Comparison of ENCODE assay signal across 14 cellular contexts in the genomic region with DNA sequence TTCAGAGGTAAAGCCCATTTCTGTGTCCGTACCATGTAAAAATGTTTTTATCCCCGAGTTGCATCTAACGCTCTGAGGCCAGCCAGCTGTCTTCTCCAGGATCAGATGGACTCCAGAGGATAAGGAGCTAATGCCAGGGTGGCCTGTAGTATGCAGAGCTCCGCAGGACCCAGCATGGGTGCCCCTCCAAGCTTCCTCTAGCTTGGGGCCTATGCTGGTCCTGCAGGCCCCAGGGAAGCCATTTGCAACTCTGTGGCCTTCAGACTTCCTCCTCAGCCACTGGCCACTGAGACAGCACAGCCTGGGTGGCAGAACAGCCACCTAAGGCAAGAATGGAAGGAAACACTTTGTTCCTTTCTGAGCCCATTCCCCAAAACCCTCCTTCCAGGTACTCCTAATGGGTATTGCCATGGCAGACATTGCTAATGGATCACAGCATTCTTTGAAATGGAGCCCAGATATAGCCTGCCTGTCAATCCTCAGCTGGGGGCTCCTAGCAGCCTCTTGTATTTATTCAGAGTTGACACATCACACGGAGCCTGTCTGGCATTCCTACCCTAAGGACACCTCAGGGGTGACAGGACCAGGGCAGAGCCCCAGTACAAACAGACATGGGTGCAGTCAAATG. TPM values are rescaled to one million over a fixed set of nuclear protein-coding genes. Genes with fewer than 3 reads are reported as not detected.
A peak's percentile ranks its signal among the peaks of the same experiment; 100 is the strongest.
DNase-seq lines count a peak whose midpoint lies in the region; ATAC-seq and TF ChIP-seq lines count a peak whose summit lies in the region.
"Had no signal": no experiment of that assay in that cellular context is flagged by ENCODE, and none has a peak within 500 bp of the region (broad histone marks: within the 10 kb centered on the region; RNA-seq: fewer than 3 reads in every experiment).

No MANE protein-coding gene starts in this region.

- TF ChIP-seq CTCF in GM23338 (conservative IDR thresholded peaks at IDR 0.05; ENCODE audit: low read depth in 2 of 2) (no peak), esophagus squamous epithelium (IDR thresholded peaks at IDR 0.05) (no peak)

- H3K27ac Mint-ChIP-seq in CD4-positive, CD25-positive, alpha-beta regulatory T cell, result peak overlapping the region; percentile 52 to 94 (median 84)
- H3K27ac Mint-ChIP-seq in GM23338, result 0 out of 2 replicates have a peak overlapping the region, but pooled peaks have one; percentile 84
- peak overlapping the region; percentile 60 for H3K27ac Mint-ChIP-seq in activated naive CD8-positive, alpha-beta T cell treated with anti-CD3 and anti-CD28 coated beads for 36 hours
- peak overlapping the region; percentile 58 to 100 (median 88) for H3K27ac Mint-ChIP-seq in naive thymus-derived CD4-positive, alpha-beta T cell

- no peaks in the 10 kb centered on the region for H3K9me2 ChIP-seq in GM23338 (ENCODE audit: insufficient read depth)

- peaks cover 20% of the 10 kb centered on the region for H3K36me3 Mint-ChIP-seq in CD4-positive, CD25-positive, alpha-beta regulatory T cell
- no peaks in the 10 kb centered on the region for H3K36me3 Mint-ChIP-seq in GM23338 (ENCODE audit: low read depth)
- H3K36me3 Mint-ChIP-seq in activated naive CD8-positive, alpha-beta T cell treated with anti-CD3 and anti-CD28 coated beads for 36 hours, result peaks cover 10% of the 10 kb centered on the region
- peaks cover 4 to 19% (median 12%) of the 10 kb centered on the region in 5 donors for H3K36me3 Mint-ChIP-seq in naive thymus-derived CD4-positive, alpha-beta T cell

- H3K36me3 ChIP-seq in CD4-positive, CD25-positive, alpha-beta regulatory T cell (ENCODE audit: control insufficient read depth, insufficient read depth, low read length), result peaks cover 5% of the 10 kb centered on the region
- H3K36me3 ChIP-seq in GM23338 (ENCODE audit: insufficient read depth) (no peaks in the 10 kb centered on the region), MG63 (no peaks in the 10 kb centered on the region), esophagus squamous epithelium (no peaks in the 10 kb centered on the region)
- peaks cover 0 to 27% (median under 1%) of the 10 kb centered on the region in 3 experiments for H3K36me3 ChIP-seq in naive thymus-derived CD4-positive, alpha-beta T cell (ENCODE audit: control insufficient read depth in 2 of 3, insufficient read depth in 3 of 3, low read length in 3 of 3)
- H3K36me3 ChIP-seq: BE2C, HAP-1, tibial nerve had no signal

- no peak overlapping the region for H3K4me3 ChIP-seq in CD4-positive, CD25-positive, alpha-beta regulatory T cell (ENCODE audit: low read depth, low read length)
- H3K4me3 ChIP-seq in GM23338, result no peak overlapping the region
- H3K4me3 ChIP-seq in naive thymus-derived CD4-positive, alpha-beta T cell (ENCODE audit: low read length), result no peak overlapping the region
- H3K4me3 ChIP-seq in MG63, result no peak overlapping the region
- H3K4me3 ChIP-seq in esophagus squamous epithelium, result no peak overlapping the region
- H3K4me3 ChIP-seq: dorsolateral prefrontal cortex, HAP-1, psoas muscle, tibial nerve had no signal

- H3K9me3 Mint-ChIP-seq in CD4-positive, CD25-positive, alpha-beta regulatory T cell, result peaks cover 0 to 2% (median 0%) of the 10 kb centered on the region in 7 donors
- H3K9me3 Mint-ChIP-seq in GM23338, result no peaks in the 10 kb centered on the region
- H3K9me3 Mint-ChIP-seq in activated naive CD8-positive, alpha-beta T cell treated with anti-CD3 and anti-CD28 coated beads for 36 hours, result peaks cover 1% of the 10 kb centered on the region
- H3K9me3 Mint-ChIP-seq in naive thymus-derived CD4-positive, alpha-beta T cell, result peaks cover 0 to 2% (median 0%) of the 10 kb centered on the region in 11 donors

- DNase-seq in CD4-positive, CD25-positive, alpha-beta regulatory T cell, result no peak
- DNase-seq in GM23338 (ENCODE audit: low spot score) (no peak), MG63 (no peak), esophagus squamous epithelium (lab: John Stamatoyannopoulos, UW) (no peak)
- DNase-seq in activated naive CD8-positive, alpha-beta T cell treated with anti-CD3 and anti-CD28 coated beads for 36 hours, result no peak
- no peak for DNase-seq in naive thymus-derived CD4-positive, alpha-beta T cell
- no peak for DNase-seq in stimulated activated CD4-positive, alpha-beta T cell treated with anti-CD3 and anti-CD28 coated beads, Interleukin-2, amount 100 ng/mL, for 48 hours
- DNase-seq: NCI-H1436 had no signal

- 80 to 93% methylated on average over 4 to 5 of the region's 5 CpGs for WGBS in esophagus squamous epithelium, 2 donors

- H3K79me2 ChIP-seq in GM23338 (replicated peaks; ENCODE audit: insufficient read depth), result no peaks in the 10 kb centered on the region

- peaks cover 2% of the 10 kb centered on the region; the same call in 1 of the 2 replicates for H3F3A ChIP-seq in GM23338 (replicated peaks; ENCODE audit: low read depth)

- peaks cover 13 to 60% (median 39%) of the 10 kb centered on the region in 4 donors for H3K4me1 Mint-ChIP-seq in CD4-positive, CD25-positive, alpha-beta regulatory T cell
- H3K4me1 Mint-ChIP-seq in GM23338, result peaks cover 40% of the 10 kb centered on the region
- peaks cover 47% of the 10 kb centered on the region for H3K4me1 Mint-ChIP-seq in activated naive CD8-positive, alpha-beta T cell treated with anti-CD3 and anti-CD28 coated beads for 36 hours
- peaks cover 40 to 66% (median 47%) of the 10 kb centered on the region in 7 donors for H3K4me1 Mint-ChIP-seq in naive thymus-derived CD4-positive, alpha-beta T cell

- no peaks in the 10 kb centered on the region for H3K9me3 ChIP-seq in CD4-positive, CD25-positive, alpha-beta regulatory T cell (ENCODE audit: control insufficient read depth in 2 of 2, low read length in 2 of 2)
- H3K9me3 ChIP-seq in naive thymus-derived CD4-positive, alpha-beta T cell (ENCODE audit: control insufficient read depth in 2 of 3, low read length in 3 of 3), result no peaks in the 10 kb centered on the region
- H3K9me3 ChIP-seq in MG63 (no peaks in the 10 kb centered on the region), esophagus squamous epithelium (no peaks in the 10 kb centered on the region)
- H3K9me3 ChIP-seq: BE2C, HAP-1, psoas muscle, tibial nerve had no signal

- intact Hi-C loops in naive thymus-derived CD4-positive, alpha-beta T cell (cut with micrococcal nuclease), result loop anchor here (1.0 to 10.0 kb wide), 5 partner anchors 42 to 863 kb away; partner anchors contain the start of genes CECR2 (in 1 of the 2), HDHD5 (in 1 of the 2) and PEX26 (in 1 of the 2)
- intact Hi-C loops in esophagus squamous epithelium (cut with DNase I), result no loop called here

- H3K27me3 ChIP-seq in CD4-positive, CD25-positive, alpha-beta regulatory T cell (ENCODE audit: control insufficient read depth, insufficient read depth, low read length), result no peaks in the 10 kb centered on the region
- no peaks in the 10 kb centered on the region for H3K27me3 ChIP-seq in GM23338 (ENCODE audit: insufficient read depth)
- no peaks in the 10 kb centered on the region for H3K27me3 ChIP-seq in naive thymus-derived CD4-positive, alpha-beta T cell (ENCODE audit: control insufficient read depth in 2 of 2, insufficient read depth in 2 of 2, low read length in 2 of 2)
- H3K27me3 ChIP-seq in MG63, result no peaks in the 10 kb centered on the region
- H3K27me3 ChIP-seq in esophagus squamous epithelium, result no peaks in the 10 kb centered on the region
- H3K27me3 ChIP-seq: BE2C, tibial nerve had no signal

- peaks cover 2% of the 10 kb centered on the region for H3K27me3 Mint-ChIP-seq in CD4-positive, CD25-positive, alpha-beta regulatory T cell
- peaks cover 6% of the 10 kb centered on the region for H3K27me3 Mint-ChIP-seq in GM23338 (ENCODE audit: insufficient read depth, low read depth, poor library complexity)
- H3K27me3 Mint-ChIP-seq in activated naive CD8-positive, alpha-beta T cell treated with anti-CD3 and anti-CD28 coated beads for 36 hours, result no peaks in the 10 kb centered on the region
- no peaks in the 10 kb centered on the region for H3K27me3 Mint-ChIP-seq in naive thymus-derived CD4-positive, alpha-beta T cell

- no peak overlapping the region for H3K4me2 ChIP-seq in GM23338

- no peak overlapping the region for H3K27ac ChIP-seq in CD4-positive, CD25-positive, alpha-beta regulatory T cell (ENCODE audit: insufficient read depth, low read length, poor library complexity, severe bottlenecking)
- H3K27ac ChIP-seq in GM23338 (ENCODE audit: low read depth), result no peak overlapping the region
- peak overlapping the region; percentile 44 for H3K27ac ChIP-seq in naive thymus-derived CD4-positive, alpha-beta T cell (ENCODE audit: low read depth, low read length)
- H3K27ac ChIP-seq in esophagus squamous epithelium, result no peak overlapping the region
- H3K27ac ChIP-seq: dorsolateral prefrontal cortex, psoas muscle, RWPE1, tibial nerve had no signal

- peak overlapping the region; percentile 78; the same call in 1 of the 2 replicates for H2AFZ ChIP-seq in GM23338

- CTCF ChIA-PET in naive thymus-derived CD4-positive, alpha-beta T cell (lab: Charles Lee), result interaction anchor here (0.7 to 1.0 kb wide), 3 partner anchors 23 to 283 kb away, joined by 3 read pairs; no protein-coding TSS in a partner anchor

- ATAC-seq in CD4-positive, CD25-positive, alpha-beta regulatory T cell (ENCODE audit: low read depth in 2 of 2), result no peak
- ATAC-seq in GM23338, result 0 out of 3 replicates have a peak, but pooled peaks have one; percentile 18
- ATAC-seq in naive thymus-derived CD4-positive, alpha-beta T cell, result no peak

- POLR2A ChIA-PET in naive thymus-derived CD4-positive, alpha-beta T cell (lab: Charles Lee), result interaction anchor here (0.5 to 1.6 kb wide), 2 partner anchors 47 to 98 kb away, joined by 4 read pairs; no protein-coding TSS in a partner anchor

- TF ChIP-seq POLR2A in esophagus squamous epithelium (IDR thresholded peaks at IDR 0.05), result no peak

- peaks cover 39% of the 10 kb centered on the region for H3K4me1 ChIP-seq in CD4-positive, CD25-positive, alpha-beta regulatory T cell (ENCODE audit: control insufficient read depth, insufficient read depth, low read length, poor library complexity, severe bottlenecking)
- H3K4me1 ChIP-seq in GM23338 (ENCODE audit: insufficient read depth), result peaks cover 33% of the 10 kb centered on the region
- H3K4me1 ChIP-seq in naive thymus-derived CD4-positive, alpha-beta T cell (ENCODE audit: control insufficient read depth in 2 of 2, insufficient read depth in 2 of 2, low read length in 2 of 2), result peaks cover 10 to 15% of the 10 kb centered on the region in 2 donors
- no peaks in the 10 kb centered on the region for H3K4me1 ChIP-seq in esophagus squamous epithelium
- H3K4me1 ChIP-seq: BE2C, psoas muscle, tibial nerve had no signal

- no peaks in the 10 kb centered on the region for H4K20me1 ChIP-seq in GM23338 (replicated peaks; ENCODE audit: insufficient read depth)

- H3K4me3 Mint-ChIP-seq in CD4-positive, CD25-positive, alpha-beta regulatory T cell, result peak overlapping the region in 3 of 4 donors; percentile 44 to 88 (median 58)
- H3K4me3 Mint-ChIP-seq in GM23338, result no peak overlapping the region
- H3K4me3 Mint-ChIP-seq in activated naive CD8-positive, alpha-beta T cell treated with anti-CD3 and anti-CD28 coated beads for 36 hours, result no peak overlapping the region
- peak overlapping the region in 9 of 10 donors; percentile 35 to 89 (median 56) for H3K4me3 Mint-ChIP-seq in naive thymus-derived CD4-positive, alpha-beta T cell

RNA-seq across cellular contexts. Expression of gene ADA2, which starts 4.7 kb away (rescaled TPM):
- 93.0 TPM for total RNA-seq in CD4-positive, CD25-positive, alpha-beta regulatory T cell
- 10 to 100 TPM; 45.8 to 62.0 (median 54.2) TPM for polyA plus RNA-seq in CD4-positive, CD25-positive, alpha-beta regulatory T cell
- total RNA-seq in GM23338 (2014; rRNA removed; shearing (Covaris generic)), result 29.3 and 42.6 TPM in 2 replicates
- polyA plus RNA-seq in GM23338 (2016; fragmentation: Nextera tagmentation; extraction: Ambion mirVana), result 10.7 and 11.2 TPM in 2 replicates
- 1 to 10 TPM; 7.0 to 7.1 TPM for total RNA-seq in activated naive CD8-positive, alpha-beta T cell treated with anti-CD3 and anti-CD28 coated beads for 36 hours
- 100 to 1,000 TPM in 4 of 5 experiments, 10 to 100 TPM in 1; 96.6 to 197 (median 144) TPM for total RNA-seq in naive thymus-derived CD4-positive, alpha-beta T cell
- polyA plus RNA-seq in naive thymus-derived CD4-positive, alpha-beta T cell, result 100 to 1,000 TPM in 1 of 2 donors, 10 to 100 TPM in 1; 94.8 to 105 TPM
- total RNA-seq in MG63 (2014; rRNA removed; shearing (Covaris generic); ENCODE audit: low replicate concordance), result not detected in 2 replicates
- total RNA-seq in esophagus squamous epithelium, result 10 to 100 TPM in 1 of 4 donors, 1 to 10 TPM in 3; 1.3 to 11.1 (median 5.3) TPM

RNA-seq across cellular contexts. Expression of gene HDHD5, which starts 55.5 kb away (rescaled TPM):
- total RNA-seq in CD4-positive, CD25-positive, alpha-beta regulatory T cell, result 17.7 TPM
- 10 to 100 TPM; 39.0 to 46.8 (median 44.9) TPM for polyA plus RNA-seq in CD4-positive, CD25-positive, alpha-beta regulatory T cell
- 102 and 116 TPM in 2 replicates for total RNA-seq in GM23338 (2014; rRNA removed; shearing (Covaris generic))
- 54.9 and 70.0 TPM in 2 replicates for polyA plus RNA-seq in GM23338 (2016; fragmentation: Nextera tagmentation; extraction: Ambion mirVana)
- total RNA-seq in activated naive CD8-positive, alpha-beta T cell treated with anti-CD3 and anti-CD28 coated beads for 36 hours, result 10 to 100 TPM; 54.9 to 64.8 TPM
- total RNA-seq in naive thymus-derived CD4-positive, alpha-beta T cell, result 10 to 100 TPM; 18.8 to 50.9 (median 26.2) TPM
- 10 to 100 TPM; 67.5 to 78.7 TPM for polyA plus RNA-seq in naive thymus-derived CD4-positive, alpha-beta T cell
- 88.1 and 148 TPM in 2 replicates for total RNA-seq in MG63 (2014; rRNA removed; shearing (Covaris generic); ENCODE audit: low replicate concordance)
- 10 to 100 TPM; 23.2 to 40.4 (median 36.2) TPM for total RNA-seq in esophagus squamous epithelium

Comparison
In these comparisons a context has a peak if more than half of its experiments do, and no peak if none do; other contexts are left out.
1. H3K4me3 Mint-ChIP-seq: peak in CD4-positive, CD25-positive, alpha-beta regulatory T cell (3 of 4) and naive thymus-derived CD4-positive, alpha-beta T cell (9 of 10); none in GM23338 (single experiment) and activated naive CD8-positive, alpha-beta T cell treated with anti-CD3 and anti-CD28 coated beads for 36 hours (single experiment).
2. Peak in every context shown above with its lines, with median percentiles within 50 percentile points of each other: H3K27ac Mint-ChIP-seq.